ENCODE assay signal across 16 cellular contexts in the genomic region with DNA sequence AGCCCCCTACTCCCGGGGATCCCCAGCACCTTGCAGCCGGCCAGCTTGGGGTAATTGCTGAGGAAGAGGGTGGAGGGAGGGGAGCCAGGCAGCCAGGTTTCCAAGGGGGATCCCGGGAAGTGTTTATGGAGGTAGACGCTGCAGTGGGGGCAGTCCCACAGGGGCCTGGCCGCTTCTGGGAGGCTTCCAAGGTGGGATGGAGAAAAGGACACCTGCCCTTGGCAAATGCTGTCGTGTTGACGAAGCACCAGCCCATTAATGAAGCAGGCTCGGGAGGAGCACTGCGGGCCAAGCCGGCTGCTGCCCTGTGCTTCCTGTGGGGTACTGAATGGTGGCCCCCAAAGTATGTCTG.
A peak's percentile ranks its signal among the peaks of the same experiment; 100 is the strongest.
DNase-seq lines count a peak whose midpoint lies in the region; ATAC-seq, FAIRE-seq and TF ChIP-seq lines count a peak whose summit lies in the region.
"Had no signal": no experiment of that assay in that cellular context is flagged by ENCODE, and none has a peak within 500 bp of the region (broad histone marks: within the 10 kb centered on the region; RNA-seq: fewer than 3 reads in every experiment).

No MANE protein-coding gene starts in this region.

- H3K27ac ChIP-seq in left ventricle myocardium inferior (replicated peaks) (peak overlapping the region; percentile 61), caudate nucleus (ENCODE audit: low read depth, low read length) (peak overlapping the region; percentile 22), pancreas (peak overlapping the region; percentile 38 to 80 (median 58))
- H3K27ac ChIP-seq: SJSA1 had no signal

- 75 to 79% methylated on average over 10 of the region's 10 CpGs for WGBS in pancreas, 2 donors

- no peaks in the 10 kb centered on the region for H3K9me3 ChIP-seq in left ventricle myocardium inferior (replicated peaks)
- H3K9me3 ChIP-seq in pancreas, result no peaks in the 10 kb centered on the region

- H3K4me1 Mint-ChIP-seq in activated T-helper 17 cell treated with anti-CD3 and anti-CD28 coated beads, Interleukin-2, amount 50 U/mL, for 72 hours, result peaks cover 6% of the 10 kb centered on the region

- H3K36me3 ChIP-seq in left ventricle myocardium inferior (no peaks in the 10 kb centered on the region), pancreas (no peaks in the 10 kb centered on the region)
- H3K36me3 ChIP-seq: SJSA1 had no signal

- FAIRE-seq in pancreas (lab: Jason Lieb, UNC), result no peak

- peaks cover 6% of the 10 kb centered on the region for H3K27me3 Mint-ChIP-seq in activated T-helper 17 cell treated with anti-CD3 and anti-CD28 coated beads, Interleukin-2, amount 50 U/mL, for 72 hours

- intact Hi-C loops in left ventricle myocardium inferior (cut with micrococcal nuclease), result no loop called here
- intact Hi-C loops in cardiac septum (cut with DNase I), result no loop called here
- intact Hi-C loops in pancreas (cut with DNase I), result no loop called here

- H3K27me3 ChIP-seq in left ventricle myocardium inferior (ENCODE audit: low read depth) (no peaks in the 10 kb centered on the region), pancreas (no peaks in the 10 kb centered on the region)

- H3K9me3 Mint-ChIP-seq in activated T-helper 17 cell treated with anti-CD3 and anti-CD28 coated beads, Interleukin-2, amount 50 U/mL, for 72 hours, result no peaks in the 10 kb centered on the region

- TF ChIP-seq CTCF in left ventricle myocardium inferior (IDR thresholded peaks at IDR 0.05; ENCODE audit: borderline replicate concordance) (no peak), pancreas (IDR thresholded peaks at IDR 0.05) (no peak)

- no peak for DNase-seq in left ventricle myocardium inferior
- DNase-seq in cardiac septum (ENCODE audit: low spot score), result no peak
- no peak for DNase-seq in caudate nucleus (lab: John Stamatoyannopoulos, UW)
- DNase-seq in pancreas, result peak in 1 of 6 donors; percentile 44
- DNase-seq in DMS53 treated with DMSO at 0.1 percent for 48 hours (lab: John Stamatoyannopoulos, UW; ENCODE audit: unreplicated experiment), result no peak
- DNase-seq in NCI-H146 (lab: John Stamatoyannopoulos, UW), result no peak
- DNase-seq: activated CD8-positive, alpha-beta memory T cell treated with anti-CD3 and anti-CD28 coated beads for 24 hours; activated effector memory CD4-positive, alpha-beta T cell treated with anti-CD3 and anti-CD28 coated beads, Interleukin-2, amount 50 U/mL, for 16 hours; DMS 273 treated with DMSO at 0.1 percent for 48 hours; glutamatergic neuron; kidney glomerular epithelial cell; naive thymus-derived CD8-positive, alpha-beta T cell; stimulated activated naive CD4-positive, alpha-beta T cell had no signal

- H3K4me3 Mint-ChIP-seq in activated T-helper 17 cell treated with anti-CD3 and anti-CD28 coated beads, Interleukin-2, amount 50 U/mL, for 72 hours, result no peak overlapping the region

- H3K27ac Mint-ChIP-seq in activated T-helper 17 cell treated with anti-CD3 and anti-CD28 coated beads, Interleukin-2, amount 50 U/mL, for 72 hours, result no peak overlapping the region
- H3K27ac Mint-ChIP-seq: naive thymus-derived CD8-positive, alpha-beta T cell had no signal

- ATAC-seq in pancreas (no peak), GM21737 (IDR thresholded peaks at IDR 0.05; ENCODE audit: unreplicated experiment) (no peak)
- no peak for ATAC-seq in activated T-helper 17 cell treated with anti-CD3 and anti-CD28 coated beads, Interleukin-2, amount 50 U/mL, for 72 hours (replicated peaks)
- ATAC-seq: naive thymus-derived CD8-positive, alpha-beta T cell had no signal

- peaks cover 48% of the 10 kb centered on the region for H3K4me1 ChIP-seq in left ventricle myocardium inferior
- H3K4me1 ChIP-seq in pancreas, result no peaks in the 10 kb centered on the region

- peak overlapping the region; percentile 47 for H3K4me3 ChIP-seq in left ventricle myocardium inferior
- no peak overlapping the region for H3K4me3 ChIP-seq in pancreas

- H3K36me3 Mint-ChIP-seq in activated T-helper 17 cell treated with anti-CD3 and anti-CD28 coated beads, Interleukin-2, amount 50 U/mL, for 72 hours (ENCODE audit: low read depth), result no peaks in the 10 kb centered on the region
- H3K36me3 Mint-ChIP-seq: naive thymus-derived CD8-positive, alpha-beta T cell had no signal
